ENCODE assay signal across 16 cellular contexts in the genomic region with DNA sequence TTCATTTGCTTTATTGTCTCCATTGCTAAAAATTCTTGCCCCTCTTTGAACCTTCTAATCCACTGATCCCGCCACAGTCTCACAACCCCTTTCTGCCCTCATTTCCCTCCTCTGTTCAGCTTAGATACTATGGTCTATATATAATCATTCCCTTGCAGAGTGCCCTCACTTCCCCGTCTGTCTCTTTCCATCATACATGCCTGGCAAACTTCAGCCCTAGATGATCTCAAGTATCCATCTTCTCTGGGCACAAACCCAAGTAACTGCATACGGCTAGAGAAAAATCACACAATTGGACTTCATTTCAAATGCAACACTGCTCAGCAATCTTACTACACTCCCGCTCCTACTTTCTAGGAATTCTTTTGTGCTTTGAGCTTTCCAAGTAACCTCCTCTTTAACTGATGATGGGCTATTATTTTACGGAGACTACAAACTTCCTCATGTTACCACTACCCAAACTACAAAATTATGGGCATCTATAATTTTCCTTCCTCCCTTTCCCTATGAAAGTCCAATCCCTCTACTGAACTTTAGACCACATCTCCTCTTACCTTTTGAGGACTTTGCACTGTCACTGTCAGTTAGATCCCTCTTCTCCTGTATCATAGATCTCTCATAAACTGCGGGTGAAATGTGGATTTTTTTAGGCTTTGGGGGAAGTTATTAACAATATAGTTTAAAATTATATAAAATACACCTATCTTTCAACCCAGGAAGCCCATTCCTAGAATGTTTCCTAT.
"Had no signal": no experiment of that assay in that cellular context is flagged by ENCODE, and none has a peak within 500 bp of the region (broad histone marks: within the 10 kb centered on the region; RNA-seq: fewer than 3 reads in every experiment).

No MANE protein-coding gene starts in this region.

- H3K4me3 ChIP-seq: left ventricle myocardium inferior, neural progenitor cell, right atrium auricular region, transverse colon, uterus had no signal

- DNase-seq: activated CD4-positive, alpha-beta T cell treated with anti-CD3 and anti-CD28 coated beads, Interleukin-2, amount 50 U/mL, for 4 hours; activated CD4-positive, CD25-positive, alpha-beta regulatory T cell treated with anti-CD3 and anti-CD28 coated beads, Interleukin-2, amount 50 U/mL, for 72 hours; activated gamma-delta T cell; cerebellar nuclear complex; cortex of kidney; effector CD4-positive, alpha-beta T cell; kidney; left ventricle myocardium inferior; naive B cell; small intestine; stimulated activated CD4-positive, alpha-beta T cell treated with anti-CD3 and anti-CD28 coated beads, Interleukin-15, amount 100 ng/mL, for 24 hours; stimulated activated CD4-positive, alpha-beta T cell treated with anti-CD3 and anti-CD28 coated beads, Interleukin-2, amount 100 ng/mL, for 48 hours; transverse colon; uterus had no signal
